In genomic region chr17:59607061-59607460, GRCh38 we compare ENCODE assay signal across 22 cellular contexts.
"Had no signal": no experiment of that assay in that cellular context is flagged by ENCODE, and none has a peak within 500 bp of the region (broad histone marks: within the 10 kb centered on the region; RNA-seq: fewer than 3 reads in every experiment).

No MANE protein-coding gene starts in this region.

- ATAC-seq: esophagus mucosa; heart right ventricle; mucosa of descending colon; stimulated activated effector memory CD8-positive, alpha-beta T cell treated with anti-CD3 and anti-CD28 coated beads, Interleukin-12 subunit alpha, Interleukin-12 subunit beta, amount 100 ng/mL, for 72 hours; stimulated activated naive CD8-positive, alpha-beta T cell treated with anti-CD3 and anti-CD28 coated beads, Interleukin-15, Interleukin-2, amounts not matched to agents 100 U/mL and 50 U/mL, for 24 hours had no signal

- H3K9me3 ChIP-seq: colonic mucosa, gastrocnemius medialis, heart right ventricle, mucosa of descending colon, prostate gland, right lobe of liver, suprapubic skin, thyroid gland, vagina had no signal

- H3K9me3 Mint-ChIP-seq: endodermal cell; natural killer cell; neural progenitor cell; stimulated activated effector memory CD8-positive, alpha-beta T cell treated with anti-CD3 and anti-CD28 coated beads, Interleukin-12 subunit alpha, Interleukin-12 subunit beta, amount 100 ng/mL, for 72 hours; type B pancreatic cell had no signal

- H3K27me3 ChIP-seq: colonic mucosa, gastrocnemius medialis, heart right ventricle, neural progenitor cell, right lobe of liver, suprapubic skin, thyroid gland, vagina had no signal

- H3K36me3 ChIP-seq: colonic mucosa, prostate gland had no signal

- H3K4me3 Mint-ChIP-seq: endodermal cell; natural killer cell; neural progenitor cell; stimulated activated effector memory CD8-positive, alpha-beta T cell treated with anti-CD3 and anti-CD28 coated beads, Interleukin-12 subunit alpha, Interleukin-12 subunit beta, amount 100 ng/mL, for 72 hours; type B pancreatic cell had no signal

- H3K27ac Mint-ChIP-seq: endodermal cell; natural killer cell; neural progenitor cell; stimulated activated effector memory CD8-positive, alpha-beta T cell treated with anti-CD3 and anti-CD28 coated beads, Interleukin-12 subunit alpha, Interleukin-12 subunit beta, amount 100 ng/mL, for 72 hours; type B pancreatic cell had no signal

- H3K4me1 Mint-ChIP-seq: endodermal cell; natural killer cell; neural progenitor cell; stimulated activated effector memory CD8-positive, alpha-beta T cell treated with anti-CD3 and anti-CD28 coated beads, Interleukin-12 subunit alpha, Interleukin-12 subunit beta, amount 100 ng/mL, for 72 hours had no signal

- H3K4me3 ChIP-seq: colonic mucosa, gastrocnemius medialis, heart right ventricle, mucosa of descending colon, neural progenitor cell, prostate gland, right lobe of liver, suprapubic skin, thyroid gland, vagina had no signal

- H3K4me1 ChIP-seq: colonic mucosa, gastrocnemius medialis, heart right ventricle, neural progenitor cell, parathyroid adenoma, prostate gland, right lobe of liver, suprapubic skin, thyroid gland, vagina had no signal

- H3K27ac ChIP-seq: colonic mucosa, gastrocnemius medialis, heart right ventricle, neural progenitor cell, parathyroid adenoma, prostate gland, right lobe of liver, suprapubic skin, thyroid gland, vagina had no signal

- DNase-seq: colonic mucosa; effector CD4-positive, alpha-beta T cell; gastrocnemius medialis; heart right ventricle; hypothalamus; kidney glomerular epithelial cell; natural killer cell; nucleus accumbens; retina; right lobe of liver had no signal

- H3K27me3 Mint-ChIP-seq: type B pancreatic cell had no signal
